ENCODE assay signal across 27 cellular contexts in genomic region chr4:770022-770421, GRCh38. TPM values are rescaled to one million over a fixed set of nuclear protein-coding genes. Genes with fewer than 3 reads are reported as not detected.
DNase-seq lines count a peak whose midpoint lies in the region; ATAC-seq and TF ChIP-seq lines count a peak whose summit lies in the region.
"Had no signal": no experiment of that assay in that cellular context is flagged by ENCODE, and none has a peak within 500 bp of the region (broad histone marks: within the 10 kb centered on the region; RNA-seq: fewer than 3 reads in every experiment).

No MANE protein-coding gene starts in this region.

- BruUV-seq in IMR-90 (replicated peaks; lab: Mats Ljungman, UMichigan), result no TSS peak

- H3K27ac ChIP-seq in IMR-90 (ENCODE audit: insufficient read depth, low read length) (no peak overlapping the region), trophoblast cell (ENCODE audit: low read depth, low read length) (no peak overlapping the region)
- H3K27ac ChIP-seq: brain microvascular endothelial cell, epithelial cell of prostate, uterus had no signal

- H2BK5ac ChIP-seq in IMR-90 (ENCODE audit: low read depth, low read length, poor library complexity, severe bottlenecking) (no peak overlapping the region), trophoblast cell (ENCODE audit: low read depth, low read length, poor library complexity) (no peak overlapping the region)

- H3K9me3 ChIP-seq in IMR-90 (ENCODE audit: control insufficient read depth, insufficient read depth, low read length) (no peaks in the 10 kb centered on the region), trophoblast cell (ENCODE audit: insufficient read depth, low read depth, low read length) (peaks cover 10% of the 10 kb centered on the region)
- H3K9me3 ChIP-seq: adrenal gland, uterus had no signal

- H2AK5ac ChIP-seq in IMR-90 (ENCODE audit: low read depth, low read length), result no peak overlapping the region
- H2AK5ac ChIP-seq in trophoblast cell (ENCODE audit: low read length), result no peak overlapping the region

- no peak overlapping the region for H3K56ac ChIP-seq in IMR-90 (ENCODE audit: extremely low read depth, insufficient read depth, low read length)

- H3K18ac ChIP-seq in IMR-90 (ENCODE audit: low read depth, low read length), result no peak overlapping the region
- no peak overlapping the region for H3K18ac ChIP-seq in trophoblast cell (ENCODE audit: low read length)

- H3K4ac ChIP-seq in IMR-90 (ENCODE audit: low read depth, low read length) (no peak overlapping the region), trophoblast cell (ENCODE audit: low read depth, low read length) (no peak overlapping the region)

- H2AK9ac ChIP-seq in IMR-90 (replicated peaks; ENCODE audit: low read depth, low read length, poor library complexity), result no peak overlapping the region

- peaks cover 27% of the 10 kb centered on the region for H3K4me1 Mint-ChIP-seq in activated naive CD4-positive, alpha-beta T cell treated with anti-CD3 and anti-CD28 coated beads, Interleukin-2, amount 50 U/mL, for 24 hours

- no peak overlapping the region for H2BK12ac ChIP-seq in trophoblast cell (ENCODE audit: low read length)

- H4K5ac ChIP-seq in IMR-90 (ENCODE audit: low read depth, low read length), result no peak overlapping the region

- H2BK120ac ChIP-seq in IMR-90 (ENCODE audit: low read depth, low read length), result no peak overlapping the region
- H2BK120ac ChIP-seq in trophoblast cell (ENCODE audit: insufficient read depth, low read length, poor library complexity), result no peak overlapping the region

- H3K27me3 ChIP-seq in IMR-90 (ENCODE audit: control insufficient read depth, insufficient read depth, low read length) (no peaks in the 10 kb centered on the region), trophoblast cell (ENCODE audit: insufficient read depth, low read length) (no peaks in the 10 kb centered on the region)
- H3K27me3 ChIP-seq: adrenal gland, brain microvascular endothelial cell, uterus had no signal

- H2AFZ ChIP-seq in IMR-90 (replicated peaks; ENCODE audit: low read length, poor library complexity) (peak overlapping the region; percentile 23), trophoblast cell (ENCODE audit: insufficient read depth, low read length, poor library complexity) (no peak overlapping the region)

- no peaks in the 10 kb centered on the region for H3K9me3 Mint-ChIP-seq in activated naive CD4-positive, alpha-beta T cell treated with anti-CD3 and anti-CD28 coated beads, Interleukin-2, amount 50 U/mL, for 24 hours
- H3K9me3 Mint-ChIP-seq in activated naive CD4-positive, alpha-beta T cell treated with anti-CD3 and anti-CD28 coated beads, Interleukin-2, amount 50 U/mL, for 72 hours, result no peaks in the 10 kb centered on the region
- H3K9me3 Mint-ChIP-seq: activated T-cell treated with anti-CD3 and anti-CD28 coated beads, Interleukin-2, amount 50 U/mL, for 4 hours had no signal

- H3K4me3 ChIP-seq in IMR-90 (ENCODE audit: insufficient read depth, low read depth, low read length) (no peak overlapping the region), epithelial cell of esophagus (ENCODE audit: low read length) (no peak overlapping the region), trophoblast cell (ENCODE audit: low read depth, low read length) (peak overlapping the region; percentile 20)
- H3K4me3 ChIP-seq: adrenal gland, uterus had no signal

- no peak for TF ChIP-seq CTCF in IMR-90 (conservative IDR thresholded peaks at IDR 0.05; ENCODE audit: low read depth, low read length)
- no peak for TF ChIP-seq CTCF in epithelial cell of esophagus (IDR thresholded peaks at IDR 0.05; ENCODE audit: insufficient read depth, low read depth, low read length, missing control alignments)

- 92% methylated on average over 2 of the region's 5 CpGs; no CpG with 5 or more reads in 1 of the 2 experiments for WGBS in IMR-90 (ENCODE audit: extremely low coverage in 2 of 2, insufficient read length in 1 of 2), 2 experiments
- no CpG with 5 or more reads among the region's 5 CpGs for WGBS in trophoblast cell (ENCODE audit: extremely low coverage, insufficient coverage, insufficient read length)

- no peaks in the 10 kb centered on the region for H3K27me3 Mint-ChIP-seq in activated naive CD4-positive, alpha-beta T cell treated with anti-CD3 and anti-CD28 coated beads, Interleukin-2, amount 50 U/mL, for 24 hours
- H3K27me3 Mint-ChIP-seq: CD4-positive, alpha-beta memory T cell; T-helper 17 cell had no signal

- no peak overlapping the region for H4K91ac ChIP-seq in IMR-90 (ENCODE audit: insufficient read depth, low read depth, low read length)
- no peak overlapping the region for H4K91ac ChIP-seq in trophoblast cell (ENCODE audit: low read depth, low read length)

- H3K4me3 Mint-ChIP-seq in activated naive CD4-positive, alpha-beta T cell treated with anti-CD3 and anti-CD28 coated beads, Interleukin-2, amount 50 U/mL, for 24 hours, result no peak overlapping the region
- H3K4me3 Mint-ChIP-seq: activated T-cell treated with anti-CD3 and anti-CD28 coated beads, Interleukin-2, amount 50 U/mL, for 4 hours; CD4-positive, alpha-beta memory T cell; T-helper 17 cell had no signal

- H3K79me2 ChIP-seq in trophoblast cell (ENCODE audit: control insufficient read depth, insufficient read depth, low read length, poor library complexity), result no peaks in the 10 kb centered on the region

- POLR2A ChIA-PET in IMR-90 (lab: Charles Lee; ENCODE audit: unreplicated experiment), result no interaction called here

- peak overlapping the region; percentile 30 for H3K27ac Mint-ChIP-seq in activated naive CD4-positive, alpha-beta T cell treated with anti-CD3 and anti-CD28 coated beads, Interleukin-2, amount 50 U/mL, for 24 hours
- no peak overlapping the region for H3K27ac Mint-ChIP-seq in activated naive CD4-positive, alpha-beta T cell treated with anti-CD3 and anti-CD28 coated beads, Interleukin-2, amount 50 U/mL, for 72 hours
- H3K27ac Mint-ChIP-seq: T-helper 17 cell had no signal

- ATAC-seq in activated naive CD4-positive, alpha-beta T cell treated with anti-CD3 and anti-CD28 coated beads, Interleukin-2, amount 50 U/mL, for 72 hours, result no peak
- ATAC-seq in IMR-90 (ENCODE audit: low read depth), result no peak
- ATAC-seq: activated T-cell treated with anti-CD3 and anti-CD28 coated beads, Interleukin-2, amount 50 U/mL, for 4 hours; SK-N-SH treated with all-trans-retinoic acid at 6 μM for 48 hours; T-helper 17 cell had no signal

- TF ChIP-seq POLR2A in IMR-90 (IDR thresholded peaks at IDR 0.05; ENCODE audit: low read depth, low read length), result no peak

- H3K36me3 Mint-ChIP-seq in activated naive CD4-positive, alpha-beta T cell treated with anti-CD3 and anti-CD28 coated beads, Interleukin-2, amount 50 U/mL, for 24 hours, result peaks cover 11% of the 10 kb centered on the region
- H3K36me3 Mint-ChIP-seq in activated naive CD4-positive, alpha-beta T cell treated with anti-CD3 and anti-CD28 coated beads, Interleukin-2, amount 50 U/mL, for 72 hours, result peaks cover 10 to 16% of the 10 kb centered on the region in 2 donors

- H3K4me1 ChIP-seq in IMR-90 (ENCODE audit: control insufficient read depth, insufficient read depth, low read length), result peaks cover 2% of the 10 kb centered on the region; the same call in 1 of the 2 replicates
- H3K4me1 ChIP-seq in trophoblast cell (ENCODE audit: control insufficient read depth in 1 of 2, insufficient read depth in 2 of 2, low read length in 2 of 2), result peaks cover 5 to 7% of the 10 kb centered on the region in 2 experiments

- intact Hi-C loops in IMR-90 (cut with micrococcal nuclease), result no loop called here

- no peak for DNase-seq in activated naive CD4-positive, alpha-beta T cell treated with anti-CD3 and anti-CD28 coated beads, Interleukin-2, amount 50 U/mL, for 72 hours (ENCODE audit: low spot score in 2 of 2)
- peak; percentile 38 for DNase-seq in IMR-90
- peak; percentile 21 for DNase-seq in epithelial cell of esophagus (ENCODE audit: low read depth)
- DNase-seq in trophoblast cell, result no peak
- no peak for DNase-seq in AML-193 (lab: John Stamatoyannopoulos, UW)
- DNase-seq in NCI-H510A treated with DMSO at 0.1 percent for 48 hours (lab: John Stamatoyannopoulos, UW), result no peak
- DNase-seq in NCI-H774 (lab: John Stamatoyannopoulos, UW), result no peak
- DNase-seq: 8988T; activated CD4-positive, alpha-beta T cell treated with anti-CD3 and anti-CD28 coated beads for 1 hour; activated T-cell treated with anti-CD3 and anti-CD28 coated beads, Interleukin-2, amount 50 U/mL, for 4 hours; brain microvascular endothelial cell; CD4-positive, alpha-beta memory T cell; Karpas-422; NCI-H1436; NCI-H2081 treated with DMSO at 0.1 percent for 48 hours; NCI-H345; NCI-H82; occipital lobe; stimulated activated naive CD4-positive, alpha-beta T cell treated with Interleukin-2 at 50 U/mL for 16 hours; T-helper 17 cell; uterus had no signal

- H4K12ac ChIP-seq in trophoblast cell (ENCODE audit: low read depth, low read length), result no peak overlapping the region

- no peak overlapping the region for H3K23ac ChIP-seq in IMR-90 (ENCODE audit: low read depth, low read length)
- no peak overlapping the region for H3K23ac ChIP-seq in trophoblast cell (ENCODE audit: low read length)

- dilution Hi-C loops in IMR-90 (cut with HindIII; ENCODE audit: low sequenced_read_pairs, unreplicated experiment), result no loop called here

- H4K8ac ChIP-seq in IMR-90 (ENCODE audit: low read depth in 2 of 2, low read length in 2 of 2), result no peak overlapping the region
- H4K8ac ChIP-seq in trophoblast cell (ENCODE audit: low read depth, low read length), result no peak overlapping the region

- CTCF ChIA-PET in IMR-90 (lab: Yijun Ruan, JAX), result no interaction called here

- no peak overlapping the region for H2BK15ac ChIP-seq in IMR-90 (ENCODE audit: low read depth, low read length)

- TF ChIP-seq RAD21 in IMR-90 (IDR thresholded peaks at IDR 0.05; ENCODE audit: low read length), result no peak

- H2BK20ac ChIP-seq in IMR-90 (ENCODE audit: low read depth, low read length), result no peak overlapping the region

- in situ Hi-C loops in IMR-90 (cut with MboI; ENCODE audit: low sequenced_read_pairs), result no loop called here

- H3K4me2 ChIP-seq in IMR-90 (ENCODE audit: low read depth, low read length), result no peak overlapping the region
- H3K4me2 ChIP-seq in trophoblast cell (ENCODE audit: low read length), result no peak overlapping the region

- no peak overlapping the region for H3K14ac ChIP-seq in IMR-90 (replicated peaks; ENCODE audit: low read depth, low read length)
- no peak overlapping the region for H3K14ac ChIP-seq in trophoblast cell (ENCODE audit: low read length)

- H3K79me1 ChIP-seq in IMR-90 (ENCODE audit: low read depth in 1 of 2, low read length in 2 of 2) (peaks cover 25 to 72% of the 10 kb centered on the region in 2 experiments), trophoblast cell (ENCODE audit: low read length) (no peaks in the 10 kb centered on the region)

- H3K36me3 ChIP-seq in IMR-90 (ENCODE audit: control insufficient read depth, insufficient read depth, low read length) (peaks cover 58% of the 10 kb centered on the region), trophoblast cell (ENCODE audit: control insufficient read depth in 1 of 2, insufficient read depth in 2 of 2, low read length in 2 of 2) (peaks cover 56 to 66% of the 10 kb centered on the region in 2 experiments)
- H3K36me3 ChIP-seq: uterus had no signal

- peaks cover 12% of the 10 kb centered on the region for H3K9me1 ChIP-seq in IMR-90 (ENCODE audit: insufficient read depth, low read length)

- H3K9ac ChIP-seq in IMR-90 (ENCODE audit: low read depth, low read length) (no peak overlapping the region), trophoblast cell (ENCODE audit: low read length) (no peak overlapping the region)

- H4K20me1 ChIP-seq in IMR-90 (ENCODE audit: insufficient read depth, low read length), result peaks cover 97% of the 10 kb centered on the region

RNA-seq across cellular contexts. Expression of gene CPLX1, which starts 55.9 kb away (rescaled TPM):
- total RNA-seq in activated naive CD4-positive, alpha-beta T cell treated with anti-CD3 and anti-CD28 coated beads, Interleukin-2, amount 50 U/mL, for 72 hours, result 1 to 10 TPM in 1 of 2 donors, under 1 TPM in 1; 0.11 to 1.9 TPM
- total RNA-seq in IMR-90 (2012; rRNA removed), result not detected in 2 replicates
- 0.05 and 0.06 TPM in 2 replicates for polyA plus RNA-seq in IMR-90 (2012; rRNA removed)
- 0.05 and 0.13 TPM in 2 replicates for polyA plus RNA-seq in IMR-90 (2012; cell fraction: cytosol; rRNA removed)
- polyA plus RNA-seq in IMR-90 (2012; cell fraction: nucleus; rRNA removed; ENCODE audit: low replicate concordance), result 0.25 and 0.30 TPM in 2 replicates
- 0.67 and 0.78 TPM in 2 replicates for polyA plus RNA-seq in trophoblast cell (2013)
- total RNA-seq: Daoy, skeletal muscle tissue had no signal

Comparison
In these comparisons a context has a peak if more than half of its experiments do, and no peak if none do; other contexts are left out.
1. DNase-seq: peak in IMR-90 (single experiment) and epithelial cell of esophagus (single experiment); none in activated naive CD4-positive, alpha-beta T cell treated with anti-CD3 and anti-CD28 coated beads, Interleukin-2, amount 50 U/mL, for 72 hours (0 of 2), trophoblast cell (0 of 2), AML-193 (0 of 2), NCI-H510A treated with DMSO at 0.1 percent for 48 hours (single experiment) and NCI-H774 (single experiment).